7 cellular contexts compared by ENCODE assay signal in genomic region chr2:74442483-74443297, GRCh38. TPM values are rescaled to one million over a fixed set of nuclear protein-coding genes. Genes with fewer than 3 reads are reported as not detected.
A peak's percentile ranks its signal among the peaks of the same experiment; 100 is the strongest.
DNase-seq lines count a peak whose midpoint lies in the region; ATAC-seq and TF ChIP-seq lines count a peak whose summit lies in the region.
"Not testable (repeated sequence)": the region's sequence is repeated elsewhere in the genome, so short reads cannot be mapped to it uniquely, and the experiment has no call there.
"Had no signal": no experiment of that assay in that cellular context is flagged by ENCODE, and none has a peak within 500 bp of the region (broad histone marks: within the 10 kb centered on the region; RNA-seq: fewer than 3 reads in every experiment).

No MANE protein-coding gene starts in this region.

- H3K9me3 Mint-ChIP-seq in CD4-positive, CD25-positive, alpha-beta regulatory T cell; glutamatergic neuron (ENCODE audit: unreplicated experiment): not testable (repeated sequence)

- not testable (repeated sequence) for H3K36me3 ChIP-seq in CD4-positive, CD25-positive, alpha-beta regulatory T cell (ENCODE audit: control insufficient read depth, insufficient read depth, low read length); RWPE2 (ENCODE audit: low read depth); ascending aorta; mesodermal cell (ENCODE audit: control insufficient read depth, insufficient read depth, low read length); smooth muscle cell (ENCODE audit: low read depth)

- peaks cover 20% of the 10 kb centered on the region for H3K4me1 ChIP-seq in CD4-positive, CD25-positive, alpha-beta regulatory T cell (ENCODE audit: control insufficient read depth, insufficient read depth, low read length, poor library complexity, severe bottlenecking)
- H3K4me1 ChIP-seq in RWPE2 (ENCODE audit: insufficient read depth, poor library complexity, severe bottlenecking) (peaks cover 14% of the 10 kb centered on the region), ascending aorta (peaks cover 12 to 30% of the 10 kb centered on the region in 2 donors), mesodermal cell (ENCODE audit: control insufficient read depth, insufficient read depth, low read length, poor library complexity, severe bottlenecking) (peaks cover 26% of the 10 kb centered on the region), smooth muscle cell (ENCODE audit: low read depth) (peaks cover 19% of the 10 kb centered on the region)

- peaks cover 21% of the 10 kb centered on the region for H4K20me1 ChIP-seq in smooth muscle cell (ENCODE audit: low read depth)

- H2AFZ ChIP-seq in smooth muscle cell (ENCODE audit: low read depth), result peak overlapping the region; percentile 93

- 79% methylated on average over 8 to 9 of the region's 16 CpGs for WGBS in mesodermal cell (ENCODE audit: insufficient coverage in 2 of 2), 2 experiments
- 86% methylated on average over 16 of the region's 16 CpGs for WGBS in smooth muscle cell (ENCODE audit: low lambda C conversion rate)

- intact Hi-C loops in ascending aorta (cut with DNase I), result not testable (repeated sequence)

- not testable (repeated sequence) for H3K9me3 ChIP-seq in CD4-positive, CD25-positive, alpha-beta regulatory T cell (ENCODE audit: control insufficient read depth in 2 of 2, low read length in 2 of 2); RWPE2 (ENCODE audit: severe bottlenecking); ascending aorta; mesodermal cell (ENCODE audit: control insufficient read depth, low read length); smooth muscle cell (replicated peaks; ENCODE audit: low read depth)

- TF ChIP-seq CTCF in RWPE2 (IDR thresholded peaks at IDR 0.05; ENCODE audit: poor library complexity, severe bottlenecking); ascending aorta (IDR thresholded peaks at IDR 0.05); glutamatergic neuron (IDR thresholded peaks at IDR 0.05; ENCODE audit: partially characterized antibody, unreplicated experiment); smooth muscle cell (IDR thresholded peaks at IDR 0.05; ENCODE audit: borderline replicate concordance, insufficient read depth, poor library complexity, severe bottlenecking): not testable (repeated sequence)

- peaks cover 15% of the 10 kb centered on the region for H3F3A ChIP-seq in smooth muscle cell (ENCODE audit: low read depth)

- H3K4me2 ChIP-seq in smooth muscle cell, result peak overlapping the region; percentile 96

- not testable (repeated sequence) for H3K4me3 ChIP-seq in CD4-positive, CD25-positive, alpha-beta regulatory T cell (ENCODE audit: low read depth, low read length)
- H3K4me3 ChIP-seq in RWPE2 (ENCODE audit: severe bottlenecking) (peak overlapping the region; percentile 42), ascending aorta (peak overlapping the region; percentile 68), mesodermal cell (ENCODE audit: extremely low read depth, insufficient read depth, low read length, poor library complexity, severe bottlenecking) (peak overlapping the region; percentile 54), smooth muscle cell (peak overlapping the region; percentile 61)

- peak overlapping the region in 1 of 3 donors; percentile 59 for H3K27ac Mint-ChIP-seq in CD4-positive, CD25-positive, alpha-beta regulatory T cell
- peak overlapping the region; percentile 88 for H3K27ac Mint-ChIP-seq in glutamatergic neuron (ENCODE audit: unreplicated experiment)

- DNase-seq in CD4-positive, CD25-positive, alpha-beta regulatory T cell; RWPE2 (ENCODE audit: low spot score); ascending aorta (ENCODE audit: low spot score in 2 of 2); glutamatergic neuron; smooth muscle cell (lab: John Stamatoyannopoulos, UW; ENCODE audit: unreplicated experiment): not testable (repeated sequence)

- peak overlapping the region in 3 of 4 donors; percentile 50 to 80 (median 66) for H3K4me3 Mint-ChIP-seq in CD4-positive, CD25-positive, alpha-beta regulatory T cell
- peak overlapping the region; percentile 89 for H3K4me3 Mint-ChIP-seq in glutamatergic neuron (ENCODE audit: unreplicated experiment)

- H3K27ac ChIP-seq in CD4-positive, CD25-positive, alpha-beta regulatory T cell (ENCODE audit: insufficient read depth, low read length, poor library complexity, severe bottlenecking); ascending aorta; mesodermal cell (ENCODE audit: low read depth, low read length, severe bottlenecking): not testable (repeated sequence)
- H3K27ac ChIP-seq in RWPE2 (ENCODE audit: poor library complexity, severe bottlenecking) (peak overlapping the region; percentile 84), smooth muscle cell (ENCODE audit: low read depth) (peak overlapping the region; percentile 93)

- peaks cover 0 to 16% (median 3%) of the 10 kb centered on the region in 4 donors for H3K4me1 Mint-ChIP-seq in CD4-positive, CD25-positive, alpha-beta regulatory T cell
- peaks cover 20% of the 10 kb centered on the region for H3K4me1 Mint-ChIP-seq in glutamatergic neuron (ENCODE audit: low read depth, unreplicated experiment)

- H3K9ac ChIP-seq in smooth muscle cell (ENCODE audit: low read depth), result peak overlapping the region; percentile 82

- H3K27me3 Mint-ChIP-seq in CD4-positive, CD25-positive, alpha-beta regulatory T cell, result peaks cover 55% of the 10 kb centered on the region
- not testable (repeated sequence) for H3K27me3 Mint-ChIP-seq in glutamatergic neuron (ENCODE audit: unreplicated experiment)

- H3K79me2 ChIP-seq in smooth muscle cell (ENCODE audit: low read depth), result peaks cover 28% of the 10 kb centered on the region

- not testable (repeated sequence) for ATAC-seq in CD4-positive, CD25-positive, alpha-beta regulatory T cell (ENCODE audit: low read depth in 2 of 2); RWPE2 (ENCODE audit: low read depth)

- not testable (repeated sequence) for H3K36me3 Mint-ChIP-seq in CD4-positive, CD25-positive, alpha-beta regulatory T cell; glutamatergic neuron (ENCODE audit: unreplicated experiment)

- H3K27me3 ChIP-seq in CD4-positive, CD25-positive, alpha-beta regulatory T cell (ENCODE audit: control insufficient read depth, insufficient read depth, low read length), result peaks cover 15% of the 10 kb centered on the region
- H3K27me3 ChIP-seq in RWPE2 (ENCODE audit: insufficient read depth, poor library complexity, severe bottlenecking); ascending aorta; smooth muscle cell (ENCODE audit: low read depth): not testable (repeated sequence)

RNA-seq across cellular contexts. Expression of gene RTKN, which starts 1.0 kb away (rescaled TPM):
- total RNA-seq in CD4-positive, CD25-positive, alpha-beta regulatory T cell, result 0.39 TPM
- polyA plus RNA-seq in CD4-positive, CD25-positive, alpha-beta regulatory T cell, result under 1 TPM in 2 of 4 donors, not detected in 2; 0.34 TPM
- total RNA-seq in ascending aorta (9.5 TPM), glutamatergic neuron (ENCODE audit: unreplicated experiment) (88.7 TPM), smooth muscle cell (31.4 and 32.5 TPM in 2 replicates)
- polyA plus RNA-seq in mesodermal cell (2013, experiment 1 of 2), result 38.8 TPM
- polyA plus RNA-seq in mesodermal cell (2013, experiment 2 of 2), result 27.9 TPM
- polyA plus RNA-seq in smooth muscle cell, result 60.5 and 69.7 TPM in 2 replicates

RNA-seq across cellular contexts. Expression of gene INO80B, which starts 12.2 kb away (rescaled TPM):
- total RNA-seq in CD4-positive, CD25-positive, alpha-beta regulatory T cell, result 62.6 TPM
- 1 to 10 TPM; 5.0 to 9.3 (median 5.7) TPM for polyA plus RNA-seq in CD4-positive, CD25-positive, alpha-beta regulatory T cell
- total RNA-seq in ascending aorta (79.4 TPM), glutamatergic neuron (ENCODE audit: unreplicated experiment) (18.5 TPM), smooth muscle cell (4.7 and 8.0 TPM in 2 replicates)
- polyA plus RNA-seq in mesodermal cell (2013, experiment 1 of 2), result 17.7 TPM
- polyA plus RNA-seq in mesodermal cell (2013, experiment 2 of 2), result 11.7 TPM
- 10.4 and 23.0 TPM in 2 replicates for polyA plus RNA-seq in smooth muscle cell

RNA-seq across cellular contexts. Expression of gene WBP1, which starts 15.5 kb away (rescaled TPM):
- total RNA-seq in CD4-positive, CD25-positive, alpha-beta regulatory T cell, result 79.5 TPM
- 10 to 100 TPM; 33.5 to 46.7 (median 37.2) TPM for polyA plus RNA-seq in CD4-positive, CD25-positive, alpha-beta regulatory T cell
- total RNA-seq in ascending aorta (18.1 TPM), glutamatergic neuron (ENCODE audit: unreplicated experiment) (109 TPM), smooth muscle cell (63.9 and 90.8 TPM in 2 replicates)
- 85.4 TPM for polyA plus RNA-seq in mesodermal cell (2013, experiment 1 of 2)
- polyA plus RNA-seq in mesodermal cell (2013, experiment 2 of 2), result 71.8 TPM
- 117 and 123 TPM in 2 replicates for polyA plus RNA-seq in smooth muscle cell

RNA-seq across cellular contexts. Expression of gene WDR54, which starts 21.2 kb away (rescaled TPM):
- 18.4 TPM for total RNA-seq in CD4-positive, CD25-positive, alpha-beta regulatory T cell
- polyA plus RNA-seq in CD4-positive, CD25-positive, alpha-beta regulatory T cell, result 10 to 100 TPM; 49.4 to 84.3 (median 59.2) TPM
- 5.5 TPM for total RNA-seq in ascending aorta
- 29.5 TPM for total RNA-seq in glutamatergic neuron (ENCODE audit: unreplicated experiment)
- 40.7 TPM for polyA plus RNA-seq in mesodermal cell (2013, experiment 1 of 2)
- polyA plus RNA-seq in mesodermal cell (2013, experiment 2 of 2), result 41.3 TPM
- 35.0 and 52.3 TPM in 2 replicates for total RNA-seq in smooth muscle cell
- polyA plus RNA-seq in smooth muscle cell, result 59.2 and 84.5 TPM in 2 replicates

RNA-seq across cellular contexts. Expression of gene C2orf81, which starts 21.3 kb away (rescaled TPM):
- 1.1 TPM for total RNA-seq in CD4-positive, CD25-positive, alpha-beta regulatory T cell
- 1 to 10 TPM; 1.2 to 3.9 (median 2.3) TPM for polyA plus RNA-seq in CD4-positive, CD25-positive, alpha-beta regulatory T cell
- total RNA-seq in ascending aorta (10.3 TPM), glutamatergic neuron (ENCODE audit: unreplicated experiment) (3.7 TPM), smooth muscle cell (0.54 and 1.3 TPM in 2 replicates)
- 2.4 TPM for polyA plus RNA-seq in mesodermal cell (2013, experiment 1 of 2)
- polyA plus RNA-seq in mesodermal cell (2013, experiment 2 of 2), result 1.6 TPM
- polyA plus RNA-seq in smooth muscle cell, result 2.4 and 3.5 TPM in 2 replicates
- total RNA-seq: K562 had no signal
